In the genomic region with DNA sequence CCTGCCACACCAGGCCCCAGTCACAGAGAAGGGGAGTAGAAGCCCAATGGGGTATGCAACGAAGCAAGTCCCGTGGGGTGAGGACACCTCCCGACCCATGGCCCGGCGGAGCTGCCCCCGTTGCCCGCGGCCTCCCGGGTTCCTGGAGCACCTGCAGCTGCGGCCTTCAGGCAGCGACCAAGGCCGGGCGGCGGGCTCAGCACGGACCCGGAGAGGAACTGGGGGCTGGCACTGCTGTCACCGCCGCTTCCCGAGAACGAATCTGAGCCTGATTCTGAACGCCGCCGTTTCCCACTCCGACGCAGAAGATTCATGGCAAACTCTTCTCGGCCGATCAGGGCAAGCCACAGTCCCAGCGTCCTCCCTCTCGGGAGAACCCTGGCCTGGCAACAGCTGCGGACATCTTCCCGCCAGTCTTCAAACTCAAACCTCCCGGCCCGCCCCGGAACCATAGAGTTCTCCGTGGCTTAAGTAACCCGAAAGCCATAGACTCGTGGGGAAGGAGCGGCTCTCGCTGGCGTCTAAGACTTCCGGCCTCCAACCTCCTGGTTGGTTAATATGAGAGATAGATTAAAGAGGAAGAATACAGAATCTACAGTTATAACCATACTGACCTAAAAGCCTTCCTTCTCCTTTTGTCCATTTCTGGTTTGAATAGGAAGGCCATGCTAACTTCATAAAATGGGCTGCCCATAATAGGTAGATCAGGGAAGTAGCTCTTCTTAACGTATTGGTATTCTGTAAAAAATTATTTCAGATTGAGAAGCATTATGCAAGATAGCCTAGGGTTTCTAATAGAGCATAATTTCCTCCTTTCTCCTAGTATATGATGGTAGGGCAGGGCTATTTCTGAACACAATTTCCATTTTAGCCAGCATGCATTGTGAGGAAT, we compare ENCODE assay signal across 8 cellular contexts. TPM values are rescaled to one million over a fixed set of nuclear protein-coding genes. Genes with fewer than 3 reads are reported as not detected.
A peak's percentile ranks its signal among the peaks of the same experiment; 100 is the strongest.
DNase-seq lines count a peak whose midpoint lies in the region; ATAC-seq and TF ChIP-seq lines count a peak whose summit lies in the region.

A gene (minus strand): TSS at position 425 of the 892 bp plus-strand sequence. CDS start 111 bp downstream, at position 314.

- peaks cover 5% of the 10 kb centered on the region for H3K4me1 ChIP-seq in RWPE2 (ENCODE audit: insufficient read depth, poor library complexity, severe bottlenecking)

- H3K4me1 Mint-ChIP-seq in activated T-helper 2 cell treated with anti-CD3 and anti-CD28 coated beads, Interferon-gamma antibody, Interleukin-2, Interleukin-4, amounts not matched to agents 10 μg/mL and 5 μg/mL and 100 μg/mL, durations not matched to agents 14 hours and 24 hours and 36 hours (ENCODE audit: low read depth), result peaks cover 30% of the 10 kb centered on the region
- H3K4me1 Mint-ChIP-seq in natural killer cell treated with Interleukin-12 subunit alpha and Interleukin-12 subunit beta and Interleukin-15 and Interleukin-18, amount 100 ng/mL, for 72 hours (ENCODE audit: low read depth in 2 of 2), result peaks cover 14 to 21% of the 10 kb centered on the region in 2 donors

- peak within 1 kb of the TSS; percentile 93 for H3K27ac Mint-ChIP-seq in activated T-helper 2 cell treated with anti-CD3 and anti-CD28 coated beads, Interferon-gamma antibody, Interleukin-2, Interleukin-4, amounts not matched to agents 10 μg/mL and 5 μg/mL and 100 μg/mL, durations not matched to agents 14 hours and 24 hours and 36 hours
- peak within 1 kb of the TSS; percentile 95 to 99 for H3K27ac Mint-ChIP-seq in natural killer cell treated with Interleukin-12 subunit alpha and Interleukin-12 subunit beta and Interleukin-15 and Interleukin-18, amount 100 ng/mL, for 72 hours

- H3K4me3 ChIP-seq in RWPE2 (ENCODE audit: severe bottlenecking) (peak within 1 kb of the TSS; percentile 77), fibroblast of pulmonary artery (replicated peaks; ENCODE audit: low read depth, low read length) (peak within 1 kb of the TSS; percentile 87)

- no peaks in the 10 kb centered on the region for H3K9me3 ChIP-seq in RWPE2 (ENCODE audit: severe bottlenecking)

- H3K27me3 ChIP-seq in RWPE2 (ENCODE audit: insufficient read depth, poor library complexity, severe bottlenecking), result no peaks in the 10 kb centered on the region

- peaks cover 35% of the 10 kb centered on the region for H3K36me3 ChIP-seq in RWPE2 (ENCODE audit: low read depth)

- peaks cover 25% of the 10 kb centered on the region for H3K36me3 Mint-ChIP-seq in activated T-helper 2 cell treated with anti-CD3 and anti-CD28 coated beads, Interferon-gamma antibody, Interleukin-2, Interleukin-4, amounts not matched to agents 10 μg/mL and 5 μg/mL and 100 μg/mL, durations not matched to agents 14 hours and 24 hours and 36 hours (ENCODE audit: low read depth)
- peaks cover 10% of the 10 kb centered on the region for H3K36me3 Mint-ChIP-seq in natural killer cell treated with Interleukin-12 subunit alpha and Interleukin-12 subunit beta and Interleukin-15 and Interleukin-18, amount 100 ng/mL, for 72 hours

- intact Hi-C loops in activated T-helper 2 cell treated with anti-CD3 and anti-CD28 coated beads, Interferon-gamma antibody, Interleukin-2, Interleukin-4, amounts not matched to agents 10 μg/mL and 5 μg/mL and 100 μg/mL, durations not matched to agents 14 hours and 24 hours and 36 hours (cut with micrococcal nuclease), result loop anchor here (1.0 to 10.0 kb wide), 13 partner anchors 115 to 1482 kb away; a partner anchor contains a TSS

- DNase-seq in EH (ENCODE audit: low read depth) (peak; percentile 95), H4 (ENCODE audit: low spot score) (peak; percentile 92), LoVo (ENCODE audit: low spot score) (peak; percentile 92), RWPE2 (ENCODE audit: low spot score) (peak; percentile 90), fibroblast of pulmonary artery (ENCODE audit: low read depth) (peak; percentile 97)
- DNase-seq in activated T-helper 2 cell treated with anti-CD3 and anti-CD28 coated beads, Interferon-gamma antibody, Interleukin-2, Interleukin-4, amounts not matched to agents 10 μg/mL and 5 μg/mL and 100 μg/mL, durations not matched to agents 14 hours and 24 hours and 36 hours (ENCODE audit: low spot score), result peak; percentile 84
- peak; percentile 90 for DNase-seq in natural killer cell treated with Interleukin-12 subunit alpha and Interleukin-12 subunit beta and Interleukin-15 and Interleukin-18, amount 100 ng/mL, for 72 hours (ENCODE audit: low spot score)
- DNase-seq in stimulated activated naive CD8-positive, alpha-beta T cell treated with anti-CD3 and anti-CD28 coated beads, Interleukin-15, Interleukin-2, amounts not matched to agents 100 U/mL and 50 U/mL, for 24 hours, result peak; percentile 89

- no peaks in the 10 kb centered on the region for H3K9me3 Mint-ChIP-seq in activated T-helper 2 cell treated with anti-CD3 and anti-CD28 coated beads, Interferon-gamma antibody, Interleukin-2, Interleukin-4, amounts not matched to agents 10 μg/mL and 5 μg/mL and 100 μg/mL, durations not matched to agents 14 hours and 24 hours and 36 hours
- no peaks in the 10 kb centered on the region for H3K9me3 Mint-ChIP-seq in natural killer cell treated with Interleukin-12 subunit alpha and Interleukin-12 subunit beta and Interleukin-15 and Interleukin-18, amount 100 ng/mL, for 72 hours

- H3K4me3 Mint-ChIP-seq in activated T-helper 2 cell treated with anti-CD3 and anti-CD28 coated beads, Interferon-gamma antibody, Interleukin-2, Interleukin-4, amounts not matched to agents 10 μg/mL and 5 μg/mL and 100 μg/mL, durations not matched to agents 14 hours and 24 hours and 36 hours (ENCODE audit: low read depth), result peak within 1 kb of the TSS; percentile 91
- H3K4me3 Mint-ChIP-seq in natural killer cell treated with Interleukin-12 subunit alpha and Interleukin-12 subunit beta and Interleukin-15 and Interleukin-18, amount 100 ng/mL, for 72 hours, result peak within 1 kb of the TSS; percentile 97

- no peaks in the 10 kb centered on the region for H3K27me3 Mint-ChIP-seq in activated T-helper 2 cell treated with anti-CD3 and anti-CD28 coated beads, Interferon-gamma antibody, Interleukin-2, Interleukin-4, amounts not matched to agents 10 μg/mL and 5 μg/mL and 100 μg/mL, durations not matched to agents 14 hours and 24 hours and 36 hours (ENCODE audit: low read depth)
- no peaks in the 10 kb centered on the region for H3K27me3 Mint-ChIP-seq in natural killer cell treated with Interleukin-12 subunit alpha and Interleukin-12 subunit beta and Interleukin-15 and Interleukin-18, amount 100 ng/mL, for 72 hours

- no peak for TF ChIP-seq CTCF in RWPE2 (IDR thresholded peaks at IDR 0.05; ENCODE audit: poor library complexity, severe bottlenecking)
- TF ChIP-seq CTCF in fibroblast of pulmonary artery (IDR thresholded peaks at IDR 0.05; ENCODE audit: low read length, missing control alignments), result no peak

- peak; percentile 97 for ATAC-seq in RWPE2 (ENCODE audit: low read depth)
- peak; percentile 99 for ATAC-seq in natural killer cell treated with Interleukin-12 subunit alpha and Interleukin-12 subunit beta and Interleukin-15 and Interleukin-18, amount 100 ng/mL, for 72 hours
- ATAC-seq in stimulated activated naive CD8-positive, alpha-beta T cell treated with anti-CD3 and anti-CD28 coated beads, Interleukin-15, Interleukin-2, amounts not matched to agents 100 U/mL and 50 U/mL, for 24 hours, result peak; percentile 98

- peak within 1 kb of the TSS; percentile 42 for H3K27ac ChIP-seq in RWPE2 (ENCODE audit: poor library complexity, severe bottlenecking)

RNA-seq across cellular contexts. Expression of the gene that starts here (rescaled TPM):
- total RNA-seq in H4 (2014; rRNA removed; shearing (Covaris generic)), result 5.4 and 8.9 TPM in 2 replicates
- total RNA-seq in activated T-helper 2 cell treated with anti-CD3 and anti-CD28 coated beads, Interferon-gamma antibody, Interleukin-2, Interleukin-4, amounts not matched to agents 10 μg/mL and 5 μg/mL and 100 μg/mL, durations not matched to agents 14 hours and 24 hours and 36 hours, result 23.8 and 24.0 TPM in 2 replicates
- total RNA-seq in natural killer cell treated with Interleukin-12 subunit alpha and Interleukin-12 subunit beta and Interleukin-15 and Interleukin-18, amount 100 ng/mL, for 72 hours, result 10 to 100 TPM; 11.5 to 49.6 TPM

Comparison
In these comparisons a context has a peak if more than half of its experiments do, and no peak if none do; other contexts are left out.
1. Peak in every context shown above with its lines: DNase-seq, ATAC-seq, H3K4me3 ChIP-seq and H3K27ac ChIP-seq.